1 cellular context compared by ENCODE assay signal in genomic region chr10:44977287-44978212, GRCh38.
TF ChIP-seq lines count a peak whose summit lies in the region.

No MANE protein-coding gene starts in this region.

TF ChIP-seq in K562, 482 proteins besides CTCF, POLR2A, EP300 and RAD21 (continued from another document):
- no peak for TF ChIP-seq ZBTB26 (CRISPR knock-in tag; IDR thresholded peaks at IDR 0.05)
- TF ChIP-seq ZNF79 (CRISPR knock-in tag; IDR thresholded peaks at IDR 0.05; ENCODE audit: low read depth) = no peak
- TF ChIP-seq MCM7 (IDR thresholded peaks at IDR 0.05) = no peak
- TF ChIP-seq NRF1 (conservative IDR thresholded peaks at IDR 0.05 in 1 of 2, IDR thresholded peaks at IDR 0.05 in 1 of 2) = no peak
- TF ChIP-seq STAG1 (CRISPR knock-in tag; IDR thresholded peaks at IDR 0.05; ENCODE audit: borderline replicate concordance) = 0 out of 2 replicates have a peak, but pooled peaks have one; percentile 10
- TF ChIP-seq RBFOX2 (IDR thresholded peaks at IDR 0.05; ENCODE audit: low read depth, low read length) = peak; percentile 37; the same call in 1 of the 2 replicates
- TF ChIP-seq ZBTB11 (CRISPR knock-in tag; IDR thresholded peaks at IDR 0.05) = no peak
- TF ChIP-seq ZNF75A (CRISPR knock-in tag; IDR thresholded peaks at IDR 0.05) = no peak
- TF ChIP-seq NKRF (IDR thresholded peaks at IDR 0.05; ENCODE audit: borderline replicate concordance) = no peak
- TF ChIP-seq FOXM1 (IDR thresholded peaks at IDR 0.05; ENCODE audit: low read depth) = no peak
- no peak for TF ChIP-seq FOXM1 (CRISPR knock-in tag; IDR thresholded peaks at IDR 0.05; ENCODE audit: low read depth)
- no peak for TF ChIP-seq POU5F1 (IDR thresholded peaks at IDR 0.05; ENCODE audit: borderline replicate concordance, low read depth, low read length, partially characterized antibody)
- no peak for TF ChIP-seq BRF1 (IDR thresholded peaks at IDR 0.05; ENCODE audit: borderline replicate concordance, extremely low read depth, insufficient read length)
- no peak for TF ChIP-seq TBL1XR1 (IDR thresholded peaks at IDR 0.05; ENCODE audit: low read length in 2 of 2)
- TF ChIP-seq NR2C1 (IDR thresholded peaks at IDR 0.05) = peak; percentile 44; the same call in 1 of the 2 replicates
- no peak; the same call in 1 of the 2 replicates for TF ChIP-seq NR2C1 (tag; IDR thresholded peaks at IDR 0.05)
- TF ChIP-seq ZBTB17 (CRISPR knock-in tag; IDR thresholded peaks at IDR 0.05) = no peak
- no peak for TF ChIP-seq ZNF780A (CRISPR knock-in tag; IDR thresholded peaks at IDR 0.05)
- 0 out of 2 replicates have a peak, but pooled peaks have one; percentile 19 for TF ChIP-seq EGR1 (conservative IDR thresholded peaks at IDR 0.05)
- TF ChIP-seq SAFB2 (IDR thresholded peaks at IDR 0.05; ENCODE audit: borderline replicate concordance, low read depth, low read length, severe bottlenecking) = no peak
- no peak for TF ChIP-seq ZNF354B (CRISPR knock-in tag; IDR thresholded peaks at IDR 0.05)
